ENCODE assay signal across 8 cellular contexts in the genomic region with DNA sequence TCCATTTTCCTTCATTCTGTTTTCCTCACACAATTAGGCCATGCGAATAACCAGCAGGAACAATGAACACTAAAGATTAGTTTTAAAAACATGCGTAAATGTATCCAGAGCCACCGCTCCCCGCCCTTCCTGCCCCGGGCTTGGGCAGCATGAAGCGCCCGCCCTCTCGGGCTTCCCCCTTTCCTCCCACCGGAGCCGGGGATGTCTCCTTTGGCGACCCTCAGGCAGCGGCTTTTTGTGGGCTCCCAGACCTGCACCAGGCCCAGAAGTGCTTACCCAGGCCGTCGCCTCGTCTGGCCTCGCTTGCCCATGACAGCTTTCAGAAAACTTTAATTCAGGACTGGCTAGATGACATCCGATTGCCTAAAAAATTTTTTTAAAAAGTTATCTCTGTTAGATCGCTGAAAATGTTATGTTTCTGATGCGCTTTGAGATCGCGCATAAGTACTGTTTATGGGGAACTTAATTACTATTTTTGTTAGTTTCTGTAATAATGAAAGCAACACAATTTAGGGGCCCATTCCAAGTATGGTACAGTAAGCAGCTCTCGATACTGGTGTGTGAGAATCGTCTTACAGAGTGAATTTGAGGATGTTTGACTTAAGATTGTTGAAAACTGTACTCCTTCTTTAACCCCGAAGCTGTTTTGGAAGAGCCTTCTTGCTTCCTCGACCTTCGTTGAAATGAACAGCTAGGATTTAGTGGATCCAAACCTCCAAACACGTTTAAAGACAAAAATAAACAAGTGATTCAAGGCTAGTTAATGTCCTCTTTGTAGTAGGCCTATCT. TPM values are rescaled to one million over a fixed set of nuclear protein-coding genes. Genes with fewer than 3 reads are reported as not detected.
A peak's percentile ranks its signal among the peaks of the same experiment; 100 is the strongest.
DNase-seq lines count a peak whose midpoint lies in the region; ATAC-seq and TF ChIP-seq lines count a peak whose summit lies in the region.

No MANE protein-coding gene starts in this region.

- H3K27me3 ChIP-seq in HL-60 (ENCODE audit: insufficient read depth, poor library complexity, severe bottlenecking) (no peaks in the 10 kb centered on the region), thyroid gland (no peaks in the 10 kb centered on the region)

- WGBS in thyroid gland, 2 donors: 10 to 14% methylated on average over 27 of the region's 27 CpGs

- H3K9me3 Mint-ChIP-seq in T-cell (no peaks in the 10 kb centered on the region), memory B cell (no peaks in the 10 kb centered on the region)

- intact Hi-C loops in thyroid gland (cut with DNase I): loop anchor here (10.0 kb wide), 1 partner anchor 138 kb away; no protein-coding TSS in a partner anchor

- TF ChIP-seq CTCF in HL-60 (IDR thresholded peaks at IDR 0.05; ENCODE audit: insufficient read depth, low read length) (no peak), thyroid gland (IDR thresholded peaks at IDR 0.05) (no peak)

- ATAC-seq in GM21360 (IDR thresholded peaks at IDR 0.05; ENCODE audit: unreplicated experiment) (peak; percentile 22), T-cell (replicated peaks in 1 of 4) (peak in 3 of 4 experiments; percentile 8 to 31 (median 14)), memory B cell (ENCODE audit: low read depth) (peak; percentile 18)

- H3K4me3 ChIP-seq in HL-60 (replicated peaks; ENCODE audit: insufficient read depth, low read length) (peak overlapping the region; percentile 73), thyroid gland (replicated peaks in 1 of 3) (peak overlapping the region; percentile 1 to 57 (median 17))

- H3K9me3 ChIP-seq in thyroid gland: no peaks in the 10 kb centered on the region

- CTCF ChIA-PET in T-cell (lab: Charles Lee): no interaction called here

- peaks cover 6 to 11% of the 10 kb centered on the region in 2 donors for H3K4me1 ChIP-seq in thyroid gland

- H3K4me3 Mint-ChIP-seq in T-cell: peak overlapping the region; percentile 73 to 75 (median 74)
- peak overlapping the region; percentile 89 for H3K4me3 Mint-ChIP-seq in memory B cell

- peaks cover 6 to 17% (median 8%) of the 10 kb centered on the region in 3 donors for H3K4me1 Mint-ChIP-seq in T-cell
- peaks cover 11% of the 10 kb centered on the region for H3K4me1 Mint-ChIP-seq in memory B cell

- H3K27ac Mint-ChIP-seq in T-cell (peak overlapping the region in 1 of 2 donors; percentile 29), memory B cell (peak overlapping the region; percentile 70)

- in situ Hi-C loops in KBM-7 (cut with MboI; ENCODE audit: low pct_unique_long_range_greater_than_20kb, low sequenced_read_pairs): no loop called here

- H3K27ac ChIP-seq in HL-60 (replicated peaks): peak overlapping the region; percentile 80
- peak overlapping the region; percentile 87 to 96 (median 94) for H3K27ac ChIP-seq in thyroid gland

- H3K36me3 ChIP-seq in thyroid gland: no peaks in the 10 kb centered on the region

- DNase-seq in ELR (ENCODE audit: low read depth) (peak; percentile 68), HL-60 (ENCODE audit: low read depth in 1 of 2, low spot score in 1 of 2) (no peak), T-cell (peak in 9 of 34 experiments; percentile 0 to 10 (median 1)), ecto neural progenitor cell (ENCODE audit: low spot score) (peak; percentile 73), memory B cell (ENCODE audit: low spot score in 2 of 2) (peak in 1 of 2 donors; percentile 26), thyroid gland (peak; percentile 41 to 48), KBM-7 (no peak)

- H3K36me3 Mint-ChIP-seq in T-cell (no peaks in the 10 kb centered on the region), memory B cell (no peaks in the 10 kb centered on the region)

- POLR2A ChIA-PET in T-cell (lab: Charles Lee): no interaction called here

- no peak for TF ChIP-seq POLR2A in thyroid gland (IDR thresholded peaks at IDR 0.05)

- H3K27me3 Mint-ChIP-seq in T-cell (peaks cover 27 to 31% of the 10 kb centered on the region in 2 donors), memory B cell (no peaks in the 10 kb centered on the region)

RNA-seq across cellular contexts. Expression of a gene that starts 1.1 kb away (rescaled TPM):
- total RNA-seq in T-cell (1 to 10 TPM; 1.1 to 3.0 (median 1.4) TPM), thyroid gland (10 to 100 TPM; 24.1 to 34.5 (median 25.6) TPM)

Comparison
In these comparisons a context has a peak if more than half of its experiments do, and no peak if none do; other contexts are left out.
1. DNase-seq: peak in ELR (single experiment), ecto neural progenitor cell (single experiment) and thyroid gland (2 of 2); none in HL-60 (0 of 2) and KBM-7 (single experiment).
2. RNA of a gene that starts 1.1 kb away (total RNA-seq): 24.1 to 34.5 TPM in thyroid gland; 1.1 to 3.0 TPM in T-cell; every median in the first group is over 4 times any median in the second.
3. Peak in every context shown above with its lines, with median percentiles within 50 percentile points of each other: ATAC-seq.